1 cellular context compared by ENCODE assay signal in genomic region chr20:46040902-46041535, GRCh38.
TF ChIP-seq lines count a peak whose summit lies in the region.

No MANE protein-coding gene starts in this region.

TF ChIP-seq in HepG2, 621 proteins besides CTCF, POLR2A, EP300 and RAD21 (continued from another document):
- TF ChIP-seq, protein P1, sequence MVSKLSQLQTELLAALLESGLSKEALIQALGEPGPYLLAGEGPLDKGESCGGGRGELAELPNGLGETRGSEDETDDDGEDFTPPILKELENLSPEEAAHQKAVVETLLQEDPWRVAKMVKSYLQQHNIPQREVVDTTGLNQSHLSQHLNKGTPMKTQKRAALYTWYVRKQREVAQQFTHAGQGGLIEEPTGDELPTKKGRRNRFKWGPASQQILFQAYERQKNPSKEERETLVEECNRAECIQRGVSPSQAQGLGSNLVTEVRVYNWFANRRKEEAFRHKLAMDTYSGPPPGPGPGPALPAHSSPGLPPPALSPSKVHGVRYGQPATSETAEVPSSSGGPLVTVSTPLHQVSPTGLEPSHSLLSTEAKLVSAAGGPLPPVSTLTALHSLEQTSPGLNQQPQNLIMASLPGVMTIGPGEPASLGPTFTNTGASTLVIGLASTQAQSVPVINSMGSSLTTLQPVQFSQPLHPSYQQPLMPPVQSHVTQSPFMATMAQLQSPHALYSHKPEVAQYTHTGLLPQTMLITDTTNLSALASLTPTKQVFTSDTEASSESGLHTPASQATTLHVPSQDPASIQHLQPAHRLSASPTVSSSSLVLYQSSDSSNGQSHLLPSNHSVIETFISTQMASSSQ (IDR thresholded peaks at IDR 0.05; ENCODE audit: low read depth): no peak
- TF ChIP-seq, protein P1 (CRISPR knock-in tag; IDR thresholded peaks at IDR 0.05; ENCODE audit: borderline replicate concordance): no peak
- peak; percentile 90 for TF ChIP-seq JARID2 (CRISPR knock-in tag; IDR thresholded peaks at IDR 0.05; ENCODE audit: insufficient replicate concordance)
- TF ChIP-seq STAG1 (CRISPR knock-in tag; IDR thresholded peaks at IDR 0.05): peak; percentile 5; the same call in 1 of the 2 replicates
- 0 out of 2 replicates have a peak, but pooled peaks have one; percentile 29 for TF ChIP-seq NRL (CRISPR knock-in tag; IDR thresholded peaks at IDR 0.05; ENCODE audit: borderline replicate concordance)
- TF ChIP-seq CENPT (CRISPR knock-in tag; IDR thresholded peaks at IDR 0.05; ENCODE audit: low read depth): peak; percentile 84; the same call in 1 of the 2 replicates
- peak; percentile 99 for TF ChIP-seq NKX3-1 (CRISPR knock-in tag; IDR thresholded peaks at IDR 0.05)
- TF ChIP-seq KLF11 (CRISPR knock-in tag; IDR thresholded peaks at IDR 0.05): peak; percentile 99
- TF ChIP-seq GFI1 (CRISPR knock-in tag; IDR thresholded peaks at IDR 0.05; ENCODE audit: borderline replicate concordance): peak; percentile 68
- no peak for TF ChIP-seq GABPA (IDR thresholded peaks at IDR 0.05; ENCODE audit: low read depth, low read length)
- no peak for TF ChIP-seq GABPA (CRISPR knock-in tag; IDR thresholded peaks at IDR 0.05; ENCODE audit: low read depth)
- TF ChIP-seq FOXC1 (CRISPR knock-in tag; IDR thresholded peaks at IDR 0.05; ENCODE audit: borderline replicate concordance): peak; percentile 82; the same call in 1 of the 2 replicates
- no peak for TF ChIP-seq CCAR2 (optimal IDR thresholded peaks at IDR 0.05; ENCODE audit: low read depth, low read length)
- no peak for TF ChIP-seq PAWR (CRISPR knock-in tag; IDR thresholded peaks at IDR 0.05; ENCODE audit: borderline replicate concordance)
- no peak for TF ChIP-seq ZNF260 (CRISPR knock-in tag; IDR thresholded peaks at IDR 0.05; ENCODE audit: borderline replicate concordance, low read depth)
- TF ChIP-seq, protein P2, sequence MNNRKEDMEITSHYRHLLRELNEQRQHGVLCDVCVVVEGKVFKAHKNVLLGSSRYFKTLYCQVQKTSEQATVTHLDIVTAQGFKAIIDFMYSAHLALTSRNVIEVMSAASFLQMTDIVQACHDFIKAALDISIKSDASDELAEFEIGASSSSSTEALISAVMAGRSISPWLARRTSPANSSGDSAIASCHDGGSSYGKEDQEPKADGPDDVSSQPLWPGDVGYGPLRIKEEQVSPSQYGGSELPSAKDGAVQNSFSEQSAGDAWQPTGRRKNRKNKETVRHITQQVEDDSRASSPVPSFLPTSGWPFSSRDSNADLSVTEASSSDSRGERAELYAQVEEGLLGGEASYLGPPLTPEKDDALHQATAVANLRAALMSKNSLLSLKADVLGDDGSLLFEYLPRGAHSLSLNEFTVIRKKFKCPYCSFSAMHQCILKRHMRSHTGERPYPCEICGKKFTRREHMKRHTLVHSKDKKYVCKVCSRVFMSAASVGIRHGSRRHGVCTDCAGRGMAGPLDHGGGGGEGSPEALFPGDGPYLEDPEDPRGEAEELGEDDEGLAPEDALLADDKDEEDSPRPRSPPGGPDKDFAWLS (CRISPR knock-in tag; IDR thresholded peaks at IDR 0.05; ENCODE audit: borderline replicate concordance): no peak
- TF ChIP-seq ZNF878 (CRISPR knock-in tag; IDR thresholded peaks at IDR 0.05): peak; percentile 86; the same call in 1 of the 2 replicates
- no peak for TF ChIP-seq ZNF292 (CRISPR knock-in tag; IDR thresholded peaks at IDR 0.05; ENCODE audit: borderline replicate concordance, low read depth)
- no peak for TF ChIP-seq KIAA2018 (CRISPR knock-in tag; IDR thresholded peaks at IDR 0.05; ENCODE audit: borderline replicate concordance)
- TF ChIP-seq ZNF577 (CRISPR knock-in tag; IDR thresholded peaks at IDR 0.05; ENCODE audit: borderline replicate concordance, low read depth): no peak
- TF ChIP-seq ZHX1 (CRISPR knock-in tag; IDR thresholded peaks at IDR 0.05; ENCODE audit: low read depth): no peak
- peak; percentile 90; the same call in 1 of the 2 replicates for TF ChIP-seq ZNF235 (CRISPR knock-in tag; IDR thresholded peaks at IDR 0.05; ENCODE audit: borderline replicate concordance)
- no peak for TF ChIP-seq ZNF670 (CRISPR knock-in tag; IDR thresholded peaks at IDR 0.05; ENCODE audit: borderline replicate concordance)
- TF ChIP-seq ZNF430 (CRISPR knock-in tag; IDR thresholded peaks at IDR 0.05): peak; percentile 90
- peak; percentile 62; the same call in 1 of the 2 replicates for TF ChIP-seq SALL2 (CRISPR knock-in tag; IDR thresholded peaks at IDR 0.05)
- TF ChIP-seq BRCA1 (CRISPR knock-in tag; IDR thresholded peaks at IDR 0.05): peak; percentile 98
- TF ChIP-seq, protein P3, sequence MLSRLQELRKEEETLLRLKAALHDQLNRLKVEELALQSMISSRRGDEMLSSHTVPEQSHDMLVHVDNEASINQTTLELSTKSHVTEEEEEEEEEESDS (CRISPR knock-in tag; IDR thresholded peaks at IDR 0.05; ENCODE audit: borderline replicate concordance): peak; percentile 94; the same call in 1 of the 2 replicates
- peak; percentile 64; the same call in 1 of the 2 replicates for TF ChIP-seq ZNF350 (CRISPR knock-in tag; IDR thresholded peaks at IDR 0.05; ENCODE audit: borderline replicate concordance, low read depth)
- TF ChIP-seq ZNF281 (CRISPR knock-in tag; IDR thresholded peaks at IDR 0.05; ENCODE audit: borderline replicate concordance): peak; percentile 79
